29 cellular contexts compared by ENCODE assay signal in the genomic region with DNA sequence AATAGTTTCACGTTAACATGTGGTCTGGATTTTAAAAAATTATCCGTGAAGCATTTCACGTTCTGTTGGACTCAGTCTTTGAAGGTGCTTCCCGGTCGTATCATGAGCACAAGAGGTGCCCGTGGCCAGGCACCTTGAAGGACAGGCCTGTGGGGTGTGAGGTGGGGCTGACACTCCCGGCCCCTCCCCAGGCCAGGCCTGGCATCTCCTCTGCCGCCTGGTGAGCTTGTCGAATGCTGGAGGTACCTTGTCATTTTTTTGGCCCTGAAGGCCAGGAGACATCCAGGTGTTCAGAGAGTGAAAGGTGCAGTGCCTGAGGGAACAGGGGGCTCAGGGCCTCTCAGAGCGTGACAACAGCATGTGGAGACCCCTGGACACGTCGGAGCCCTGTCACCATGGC. TPM values are rescaled to one million over a fixed set of nuclear protein-coding genes. Genes with fewer than 3 reads are reported as not detected.
DNase-seq lines count a peak whose midpoint lies in the region; ATAC-seq and TF ChIP-seq lines count a peak whose summit lies in the region.
"Had no signal": no experiment of that assay in that cellular context is flagged by ENCODE, and none has a peak within 500 bp of the region (broad histone marks: within the 10 kb centered on the region; RNA-seq: fewer than 3 reads in every experiment).

No MANE protein-coding gene starts in this region.

- no peak overlapping the region for H2AFZ ChIP-seq in neuronal stem cell (ENCODE audit: low read length)

- TF ChIP-seq POLR2A in body of pancreas (IDR thresholded peaks at IDR 0.05) = no peak

- no peak overlapping the region for H4K8ac ChIP-seq in neuronal stem cell (ENCODE audit: low read depth, low read length)

- DNase-seq in neuronal stem cell (ENCODE audit: low spot score) (no peak), glomerular visceral epithelial cell (ENCODE audit: extremely low spot score) (no peak), body of pancreas (no peak)
- DNase-seq: 8988T; ACHN; AML-193; BE2C; C1 segment of cervical spinal cord; Caco-2; Calu3; CD4-positive, alpha-beta memory T cell; CD4-positive, alpha-beta T cell; CD4-positive, CD25-positive, alpha-beta regulatory T cell; CD8-positive, alpha-beta memory T cell; CD8-positive, alpha-beta T cell; COR-L47; DMS 273 treated with DMSO at 0.1 percent for 48 hours; DMS153; DMS53; DMS79; DMS79 treated with DMSO at 0.1 percent for 48 hours; DND-41; EL had no signal

- no peak overlapping the region for H2BK120ac ChIP-seq in neuronal stem cell (ENCODE audit: low read depth, low read length)

- H2AK5ac ChIP-seq in neuronal stem cell (ENCODE audit: low read depth, low read length) = peak overlapping the region; percentile 26

- no peaks in the 10 kb centered on the region for H3K4me1 ChIP-seq in neuronal stem cell (ENCODE audit: control insufficient read depth in 2 of 2, insufficient read depth in 1 of 2, low read depth in 1 of 2, low read length in 2 of 2)
- H3K4me1 ChIP-seq in skeletal muscle tissue (ENCODE audit: control insufficient read depth in 3 of 3, insufficient read depth in 3 of 3, low read length in 3 of 3) = peaks cover 41 to 60% (median 57%) of the 10 kb centered on the region in 3 donors
- H3K4me1 ChIP-seq in body of pancreas = no peaks in the 10 kb centered on the region
- H3K4me1 ChIP-seq: BE2C, Caco-2 had no signal

- H2BK12ac ChIP-seq in neuronal stem cell (ENCODE audit: low read length) = no peak overlapping the region

- TF ChIP-seq CTCF in body of pancreas (IDR thresholded peaks at IDR 0.05) = no peak

- no peak overlapping the region for H2BK5ac ChIP-seq in neuronal stem cell (ENCODE audit: low read length)

- no peak overlapping the region for H3K14ac ChIP-seq in neuronal stem cell (ENCODE audit: low read length)

- H3K9me3 ChIP-seq in neuronal stem cell (replicated peaks in 1 of 2; ENCODE audit: control insufficient read depth in 2 of 2, insufficient read depth in 1 of 2, low read depth in 1 of 2, low read length in 2 of 2) (peaks cover 0 to 5% of the 10 kb centered on the region in 2 donors), skeletal muscle tissue (ENCODE audit: control insufficient read depth in 3 of 3, low read length in 3 of 3) (no peaks in the 10 kb centered on the region), body of pancreas (no peaks in the 10 kb centered on the region)
- H3K9me3 ChIP-seq: A549, BE2C, BLaER1 had no signal

- H3K4me2 ChIP-seq in neuronal stem cell (ENCODE audit: insufficient read depth, low read length, poor library complexity, severe bottlenecking) = no peak overlapping the region
- H3K4me2 ChIP-seq: A549; BLaER1; BLaER1 treated with 17β-estradiol and CSF1 and Interleukin-3, amounts not matched to agents 10 nM and 100 nM had no signal

- WGBS in neuronal stem cell (ENCODE audit: extremely low coverage in 2 of 2, insufficient read length in 2 of 2, insufficient replicate concordance in 1 of 2), 2 donors = no CpG with 5 or more reads among the region's 12 CpGs
- 54 to 82% methylated on average over 5 to 12 of the region's 12 CpGs for WGBS in body of pancreas, 2 donors

- H3K27me3 ChIP-seq in neuronal stem cell (ENCODE audit: control insufficient read depth in 3 of 3, insufficient read depth in 3 of 3, low read depth in 1 of 3, low read length in 3 of 3) (peaks cover 0 to 72% (median 0%) of the 10 kb centered on the region in 3 experiments), skeletal muscle tissue (ENCODE audit: control insufficient read depth in 3 of 3, insufficient read depth in 3 of 3, low read length in 3 of 3) (peaks cover 0 to 6% (median 3%) of the 10 kb centered on the region in 3 donors), body of pancreas (no peaks in the 10 kb centered on the region)

- H3K4ac ChIP-seq in neuronal stem cell (ENCODE audit: low read length) = peak overlapping the region; percentile 37

- H3K27ac ChIP-seq in neuronal stem cell (replicated peaks; ENCODE audit: low read length) (no peak overlapping the region), skeletal muscle tissue (ENCODE audit: low read depth, low read length) (peak overlapping the region; percentile 97), body of pancreas (no peak overlapping the region)
- H3K27ac ChIP-seq: 22Rv1; A549; BLaER1; BLaER1 treated with 17β-estradiol and CSF1 and Interleukin-3, amounts not matched to agents 10 nM and 100 nM; C4-2B had no signal

- ATAC-seq in body of pancreas = no peak
- ATAC-seq: A549; CD8-positive, alpha-beta T cell had no signal

- H3K9ac ChIP-seq in neuronal stem cell (ENCODE audit: low read depth, low read length, poor library complexity) = no peak overlapping the region
- H3K9ac ChIP-seq in skeletal muscle tissue (ENCODE audit: low read depth in 1 of 3, low read length in 3 of 3) = peak overlapping the region in 1 of 3 donors; percentile 90
- H3K9ac ChIP-seq: BLaER1; BLaER1 treated with 17β-estradiol and CSF1 and Interleukin-3, amounts not matched to agents 10 nM and 100 nM had no signal

- H3K4me3 ChIP-seq in neuronal stem cell (ENCODE audit: low read length in 2 of 2) (peak overlapping the region in 1 of 2 donors; percentile 44), skeletal muscle tissue (ENCODE audit: low read length in 3 of 3) (no peak overlapping the region), body of pancreas (no peak overlapping the region)
- H3K4me3 ChIP-seq: A549; BLaER1; BLaER1 treated with 17β-estradiol and CSF1 and Interleukin-3, amounts not matched to agents 10 nM and 100 nM had no signal

- intact Hi-C loops in body of pancreas (cut with DNase I) = no loop called here

- H3K36me3 ChIP-seq in neuronal stem cell (replicated peaks in 1 of 2; ENCODE audit: control insufficient read depth in 2 of 2, insufficient read depth in 2 of 2, low read length in 2 of 2) = no peaks in the 10 kb centered on the region
- no peaks in the 10 kb centered on the region for H3K36me3 ChIP-seq in skeletal muscle tissue (ENCODE audit: control insufficient read depth in 3 of 3, insufficient read depth in 3 of 3, low read length in 3 of 3)
- no peaks in the 10 kb centered on the region for H3K36me3 ChIP-seq in body of pancreas (replicated peaks in 1 of 2; ENCODE audit: insufficient read depth in 1 of 2, low read depth in 2 of 2)
- H3K36me3 ChIP-seq: BE2C; BLaER1; BLaER1 treated with 17β-estradiol and CSF1 and Interleukin-3, amounts not matched to agents 10 nM and 100 nM had no signal

- H2BK15ac ChIP-seq in neuronal stem cell (ENCODE audit: low read length) = no peak overlapping the region

- H3K79me1 ChIP-seq in neuronal stem cell (ENCODE audit: low read depth, low read length) = no peaks in the 10 kb centered on the region

- H4K91ac ChIP-seq in neuronal stem cell (ENCODE audit: low read depth, low read length, poor library complexity) = no peak overlapping the region

- H3K18ac ChIP-seq in neuronal stem cell (ENCODE audit: low read length) = peak overlapping the region; percentile 48

- H3K23ac ChIP-seq in neuronal stem cell (ENCODE audit: low read depth, low read length, poor library complexity) = peak overlapping the region; percentile 43

RNA-seq across cellular contexts. Expression of a gene that starts 11.7 kb away (rescaled TPM):
- 0.26 TPM for polyA plus RNA-seq in neuronal stem cell (2013, experiment 1 of 2)
- 0.29 TPM for polyA plus RNA-seq in neuronal stem cell (2013, experiment 2 of 2)
- total RNA-seq in skeletal muscle tissue (3.7 TPM), body of pancreas (1 to 10 TPM in 1 of 2 donors, under 1 TPM in 1; 0.99 to 1.0 TPM)

RNA-seq across cellular contexts. Expression of a gene that starts 58.7 kb away (rescaled TPM):
- 3.8 TPM for polyA plus RNA-seq in neuronal stem cell (2013, experiment 1 of 2)
- polyA plus RNA-seq in neuronal stem cell (2013, experiment 2 of 2) = 4.0 TPM
- total RNA-seq in skeletal muscle tissue = 0.52 TPM
- 10 to 100 TPM; 10.9 to 11.4 TPM for total RNA-seq in body of pancreas
